Comparison of ENCODE assay signal across 10 cellular contexts in genomic region chr9:13220837-13221236, GRCh38.
"Had no signal": no experiment of that assay in that cellular context is flagged by ENCODE, and none has a peak within 500 bp of the region (broad histone marks: within the 10 kb centered on the region; RNA-seq: fewer than 3 reads in every experiment).

No MANE protein-coding gene starts in this region.

- H3K36me3 ChIP-seq: HAP-1 had no signal

- ATAC-seq: HCT116 had no signal

- H3K9ac ChIP-seq: GM23248, KMS-11 had no signal

- H3K4me3 ChIP-seq: GM23248, HAP-1 had no signal

- DNase-seq: GM23248, GOT3, H7, HFFc6, IMR-90, KBM-7 had no signal

- H3K27ac ChIP-seq: GM23248, HL-60, KMS-11 had no signal

- H2AFZ ChIP-seq: GM23248 had no signal

- H3K9me3 ChIP-seq: HAP-1 had no signal

- H3K4me2 ChIP-seq: KMS-11 had no signal
